Comparison of ENCODE assay signal across 8 cellular contexts in genomic region chr6:38493929-38494547, GRCh38.
DNase-seq lines count a peak whose midpoint lies in the region; ATAC-seq, FAIRE-seq and TF ChIP-seq lines count a peak whose summit lies in the region.

No MANE protein-coding gene starts in this region.

- no peak for TF ChIP-seq POLR2A in upper lobe of left lung (IDR thresholded peaks at IDR 0.05)

- H3K4me3 Mint-ChIP-seq in CD8-positive, alpha-beta T cell = no peak overlapping the region

- H3K27ac Mint-ChIP-seq in CD8-positive, alpha-beta T cell = no peak overlapping the region

- POLR2A ChIA-PET in CD8-positive, alpha-beta T cell (lab: Charles Lee) = no interaction called here
- POLR2A ChIA-PET in RWPE1 (lab: Yijun Ruan, JAX; ENCODE audit: low non-redundant PET) = no interaction called here

- CTCF ChIA-PET in CD8-positive, alpha-beta T cell (lab: Charles Lee) = interaction anchor here (0.6 to 2.4 kb wide), 30 partner anchors 8 to 1050 kb away, joined by 3 to 23 read pairs (median 4); no protein-coding TSS in a partner anchor
- CTCF ChIA-PET in RWPE1 (lab: Yijun Ruan, JAX) = interaction anchor here (0.6 to 1.5 kb wide), 22 partner anchors 9 to 1109 kb away, joined by 3 to 9 read pairs (median 4); no protein-coding TSS in a partner anchor

- no peak overlapping the region for H3K4me2 ChIP-seq in parathyroid adenoma (ENCODE audit: low read length)

- peak; percentile 46 for ATAC-seq in CD8-positive, alpha-beta T cell
- peak in 1 of 2 donors; percentile 59 for ATAC-seq in upper lobe of left lung (ENCODE audit: low FRiP score in 2 of 2)
- ATAC-seq in HG03095 (IDR thresholded peaks at IDR 0.05; ENCODE audit: unreplicated experiment) = no peak

- no peak for FAIRE-seq in HTR-8/SVneo (lab: Jason Lieb, UNC)

- 37 to 41% methylated on average over 6 of the region's 6 CpGs for WGBS in upper lobe of left lung, 2 donors

- peak; percentile 99 for TF ChIP-seq CTCF in CD8-positive, alpha-beta T cell (IDR thresholded peaks at IDR 0.05)
- peak; percentile 84 for TF ChIP-seq CTCF in RWPE1 (conservative IDR thresholded peaks at IDR 0.05; ENCODE audit: low read depth)
- peak; percentile 97 for TF ChIP-seq CTCF in parathyroid adenoma (IDR thresholded peaks at IDR 0.05)
- peak; percentile 67 to 91 (median 84) for TF ChIP-seq CTCF in upper lobe of left lung (IDR thresholded peaks at IDR 0.05)

- H3K9me3 Mint-ChIP-seq in CD8-positive, alpha-beta T cell = no peaks in the 10 kb centered on the region

- H3K27me3 ChIP-seq in CD8-positive, alpha-beta T cell (ENCODE audit: insufficient read depth, low read length) = no peaks in the 10 kb centered on the region
- no peaks in the 10 kb centered on the region for H3K27me3 ChIP-seq in parathyroid adenoma (ENCODE audit: control insufficient read depth, insufficient read depth, low read length)
- H3K27me3 ChIP-seq in upper lobe of left lung = no peaks in the 10 kb centered on the region

- no peaks in the 10 kb centered on the region for H3K4me1 Mint-ChIP-seq in CD8-positive, alpha-beta T cell (ENCODE audit: low read depth)

- no peaks in the 10 kb centered on the region for H3K9me3 ChIP-seq in CD8-positive, alpha-beta T cell (ENCODE audit: low read length)
- H3K9me3 ChIP-seq in parathyroid adenoma (ENCODE audit: control insufficient read depth, low read length) (no peaks in the 10 kb centered on the region), upper lobe of left lung (no peaks in the 10 kb centered on the region)

- peak; percentile 57 to 85 (median 71) for DNase-seq in CD8-positive, alpha-beta T cell
- DNase-seq in HTR-8/SVneo (ENCODE audit: insufficient read length, low spot score) (peak; percentile 32), RWPE1 (ENCODE audit: low spot score) (peak; percentile 30), germinal center (ENCODE audit: low spot score) (peak; percentile 14), upper lobe of left lung (peak in 1 of 2 donors; percentile 66)
- peak; percentile 45 for DNase-seq in activated effector memory CD4-positive, alpha-beta T cell treated with Interleukin-2 at 50 U/mL for 16 hours

- no peak for TF ChIP-seq EP300 in upper lobe of left lung (IDR thresholded peaks at IDR 0.05)

- H3K36me3 Mint-ChIP-seq in CD8-positive, alpha-beta T cell = peaks cover 5% of the 10 kb centered on the region

- no peaks in the 10 kb centered on the region for H3K79me2 ChIP-seq in parathyroid adenoma

- H3K4me3 ChIP-seq in CD8-positive, alpha-beta T cell (ENCODE audit: low read depth, low read length) = no peak overlapping the region
- H3K4me3 ChIP-seq in parathyroid adenoma (ENCODE audit: low read depth, low read length) (no peak overlapping the region), upper lobe of left lung (no peak overlapping the region)

- no peak overlapping the region for H2AFZ ChIP-seq in parathyroid adenoma

- no peaks in the 10 kb centered on the region for H3K36me3 ChIP-seq in CD8-positive, alpha-beta T cell (ENCODE audit: insufficient read depth, low read length)
- H3K36me3 ChIP-seq in parathyroid adenoma (ENCODE audit: control insufficient read depth, insufficient read depth, low read length) (no peaks in the 10 kb centered on the region), upper lobe of left lung (no peaks in the 10 kb centered on the region)

- H3K4me1 ChIP-seq in CD8-positive, alpha-beta T cell (ENCODE audit: insufficient read depth, low read length) = no peaks in the 10 kb centered on the region
- H3K4me1 ChIP-seq in parathyroid adenoma (no peaks in the 10 kb centered on the region), upper lobe of left lung (no peaks in the 10 kb centered on the region)

- H3K9ac ChIP-seq in parathyroid adenoma = no peak overlapping the region

- H3K27ac ChIP-seq in CD8-positive, alpha-beta T cell (ENCODE audit: low read depth, low read length) = no peak overlapping the region
- H3K27ac ChIP-seq in RWPE1 (no peak overlapping the region), parathyroid adenoma (no peak overlapping the region), upper lobe of left lung (no peak overlapping the region)

- intact Hi-C loops in CD8-positive, alpha-beta T cell (cut with DNase I, micrococcal nuclease) = loop anchor here (1.0 to 5.0 kb wide), 9 partner anchors 178 to 1167 kb away; no protein-coding TSS in a partner anchor

- H3K27me3 Mint-ChIP-seq in CD8-positive, alpha-beta T cell (ENCODE audit: low read depth) = no peaks in the 10 kb centered on the region
